21 cellular contexts compared by ENCODE assay signal in genomic region chr2:185687967-185688366, GRCh38. TPM values are rescaled to one million over a fixed set of nuclear protein-coding genes. Genes with fewer than 3 reads are reported as not detected.
A peak's percentile ranks its signal among the peaks of the same experiment; 100 is the strongest.
DNase-seq lines count a peak whose midpoint lies in the region; ATAC-seq and TF ChIP-seq lines count a peak whose summit lies in the region.
"Had no signal": no experiment of that assay in that cellular context is flagged by ENCODE, and none has a peak within 500 bp of the region (broad histone marks: within the 10 kb centered on the region; RNA-seq: fewer than 3 reads in every experiment).

No MANE protein-coding gene starts in this region.

- DNase-seq in WTC11 (ENCODE audit: low spot score) (no peak), left kidney (ENCODE audit: low read depth, low spot score) (peak; percentile 5), trophoblast cell (no peak), H7 (no peak), GM03348 (ENCODE audit: low spot score) (no peak)
- DNase-seq: 8988T; ACHN; AML-193; BE2C; CD4-positive, alpha-beta T cell; CD8-positive, alpha-beta memory T cell; DMS 273 treated with DMSO at 0.1 percent for 48 hours; DMS79; EL; GDM1 had no signal

- no peak overlapping the region for H3K9ac ChIP-seq in trophoblast cell (ENCODE audit: low read length)
- H3K9ac ChIP-seq: BLaER1 treated with 17β-estradiol and CSF1 and Interleukin-3, amounts not matched to agents 10 nM and 100 nM had no signal

- ATAC-seq in WTC11 (peak; percentile 26), GM18517 (IDR thresholded peaks at IDR 0.05; ENCODE audit: unreplicated experiment) (no peak)
- ATAC-seq: A549, GM23338, HCT116 had no signal

- no CpG with 5 or more reads among the region's 7 CpGs for WGBS in trophoblast cell (ENCODE audit: extremely low coverage, insufficient coverage, insufficient read length)

- H2AK5ac ChIP-seq in trophoblast cell (ENCODE audit: low read length) = no peak overlapping the region

- H3K27ac ChIP-seq in trophoblast cell (ENCODE audit: low read depth, low read length) = no peak overlapping the region
- H3K27ac ChIP-seq: A549; BLaER1 treated with 17β-estradiol and CSF1 and Interleukin-3, amounts not matched to agents 10 nM and 100 nM had no signal

- H3K4me1 Mint-ChIP-seq in WTC11 = no peaks in the 10 kb centered on the region
- H3K4me1 Mint-ChIP-seq: CD14-positive monocyte; CD8-positive, alpha-beta memory T cell; GM23338 had no signal

- no peak overlapping the region for H4K91ac ChIP-seq in trophoblast cell (ENCODE audit: low read depth, low read length)

- POLR2A ChIA-PET in WTC11 (lab: Charles Lee) = no interaction called here

- no peak overlapping the region for H3K14ac ChIP-seq in trophoblast cell (ENCODE audit: low read length)

- peak overlapping the region; percentile 40 for H2BK12ac ChIP-seq in trophoblast cell (ENCODE audit: low read length)

- H3K23ac ChIP-seq in trophoblast cell (ENCODE audit: low read length) = no peak overlapping the region

- no peaks in the 10 kb centered on the region for H3K9me3 ChIP-seq in trophoblast cell (ENCODE audit: insufficient read depth, low read depth, low read length)
- H3K9me3 ChIP-seq: A549, BE2C had no signal

- no peaks in the 10 kb centered on the region for H3K4me1 ChIP-seq in trophoblast cell (ENCODE audit: control insufficient read depth in 1 of 2, insufficient read depth in 2 of 2, low read length in 2 of 2)
- H3K4me1 ChIP-seq: BE2C; BLaER1 treated with 17β-estradiol and CSF1 and Interleukin-3, amounts not matched to agents 10 nM and 100 nM had no signal

- H3K4ac ChIP-seq in trophoblast cell (ENCODE audit: low read depth, low read length) = no peak overlapping the region

- H2BK5ac ChIP-seq in trophoblast cell (ENCODE audit: low read depth, low read length, poor library complexity) = no peak overlapping the region

- no peaks in the 10 kb centered on the region for H3K79me1 ChIP-seq in trophoblast cell (ENCODE audit: low read length)

- H3K4me3 ChIP-seq in trophoblast cell (ENCODE audit: low read depth, low read length) (no peak overlapping the region), H7 (ENCODE audit: insufficient read depth, low read depth, low read length) (no peak overlapping the region)
- H3K4me3 ChIP-seq: A549; BLaER1 treated with 17β-estradiol and CSF1 and Interleukin-3, amounts not matched to agents 10 nM and 100 nM; GM23338 had no signal

- CTCF ChIA-PET in WTC11 (lab: Charles Lee) = interaction anchor here (0.7 to 1.6 kb wide), 2 partner anchors 47 to 51 kb away, joined by 3 read pairs; no protein-coding TSS in a partner anchor

- no peak overlapping the region for H2AFZ ChIP-seq in trophoblast cell (ENCODE audit: insufficient read depth, low read length, poor library complexity)
- H2AFZ ChIP-seq: GM23338 had no signal

- no peak overlapping the region for H3K4me2 ChIP-seq in trophoblast cell (ENCODE audit: low read length)
- H3K4me2 ChIP-seq: A549; BLaER1 treated with 17β-estradiol and CSF1 and Interleukin-3, amounts not matched to agents 10 nM and 100 nM; GM23338 had no signal

- H4K12ac ChIP-seq in trophoblast cell (ENCODE audit: low read depth, low read length) = no peak overlapping the region

- peaks cover 25% of the 10 kb centered on the region for H3K9me3 Mint-ChIP-seq in WTC11

- H3K27me3 Mint-ChIP-seq in WTC11 (ENCODE audit: low read depth) = no peaks in the 10 kb centered on the region
- H3K27me3 Mint-ChIP-seq: CD4-positive, alpha-beta T cell; CD8-positive, alpha-beta memory T cell had no signal

- no peaks in the 10 kb centered on the region for H3K27me3 ChIP-seq in trophoblast cell (ENCODE audit: insufficient read depth, low read length)
- no peaks in the 10 kb centered on the region for H3K27me3 ChIP-seq in H7 (ENCODE audit: control insufficient read depth, insufficient read depth, low read length)
- H3K27me3 ChIP-seq: BE2C; BLaER1 treated with 17β-estradiol and CSF1 and Interleukin-3, amounts not matched to agents 10 nM and 100 nM had no signal

- peaks cover 10% of the 10 kb centered on the region for H3K36me3 Mint-ChIP-seq in WTC11
- H3K36me3 Mint-ChIP-seq: CD14-positive monocyte; CD8-positive, alpha-beta memory T cell had no signal

- no peak overlapping the region for H3K27ac Mint-ChIP-seq in WTC11
- H3K27ac Mint-ChIP-seq: CD14-positive monocyte; CD4-positive, alpha-beta T cell; CD8-positive, alpha-beta memory T cell; GM23338 had no signal

- no peak for TF ChIP-seq CTCF in WTC11 (IDR thresholded peaks at IDR 0.05)

- no peak overlapping the region for H2BK120ac ChIP-seq in trophoblast cell (ENCODE audit: insufficient read depth, low read length, poor library complexity)

- H3K18ac ChIP-seq in trophoblast cell (ENCODE audit: low read length) = no peak overlapping the region

- no peak overlapping the region for H4K8ac ChIP-seq in trophoblast cell (ENCODE audit: low read depth, low read length)

- H3K36me3 ChIP-seq in trophoblast cell (ENCODE audit: control insufficient read depth in 1 of 2, insufficient read depth in 2 of 2, low read length in 2 of 2) (no peaks in the 10 kb centered on the region), H7 (replicated peaks; ENCODE audit: control insufficient read depth, insufficient read depth, low read length) (no peaks in the 10 kb centered on the region)
- H3K36me3 ChIP-seq: BE2C; BLaER1 treated with 17β-estradiol and CSF1 and Interleukin-3, amounts not matched to agents 10 nM and 100 nM had no signal

- H3K4me3 Mint-ChIP-seq in WTC11 = no peak overlapping the region
- H3K4me3 Mint-ChIP-seq: CD14-positive monocyte; CD4-positive, alpha-beta T cell; CD8-positive, alpha-beta memory T cell; GM23338 had no signal

- no peaks in the 10 kb centered on the region for H3K79me2 ChIP-seq in trophoblast cell (ENCODE audit: control insufficient read depth, insufficient read depth, low read length, poor library complexity)

TF ChIP-seq in WTC11, 78 proteins besides CTCF, POLR2A, EP300 and RAD21 (continues in another document):
- TF ChIP-seq, protein P1, sequence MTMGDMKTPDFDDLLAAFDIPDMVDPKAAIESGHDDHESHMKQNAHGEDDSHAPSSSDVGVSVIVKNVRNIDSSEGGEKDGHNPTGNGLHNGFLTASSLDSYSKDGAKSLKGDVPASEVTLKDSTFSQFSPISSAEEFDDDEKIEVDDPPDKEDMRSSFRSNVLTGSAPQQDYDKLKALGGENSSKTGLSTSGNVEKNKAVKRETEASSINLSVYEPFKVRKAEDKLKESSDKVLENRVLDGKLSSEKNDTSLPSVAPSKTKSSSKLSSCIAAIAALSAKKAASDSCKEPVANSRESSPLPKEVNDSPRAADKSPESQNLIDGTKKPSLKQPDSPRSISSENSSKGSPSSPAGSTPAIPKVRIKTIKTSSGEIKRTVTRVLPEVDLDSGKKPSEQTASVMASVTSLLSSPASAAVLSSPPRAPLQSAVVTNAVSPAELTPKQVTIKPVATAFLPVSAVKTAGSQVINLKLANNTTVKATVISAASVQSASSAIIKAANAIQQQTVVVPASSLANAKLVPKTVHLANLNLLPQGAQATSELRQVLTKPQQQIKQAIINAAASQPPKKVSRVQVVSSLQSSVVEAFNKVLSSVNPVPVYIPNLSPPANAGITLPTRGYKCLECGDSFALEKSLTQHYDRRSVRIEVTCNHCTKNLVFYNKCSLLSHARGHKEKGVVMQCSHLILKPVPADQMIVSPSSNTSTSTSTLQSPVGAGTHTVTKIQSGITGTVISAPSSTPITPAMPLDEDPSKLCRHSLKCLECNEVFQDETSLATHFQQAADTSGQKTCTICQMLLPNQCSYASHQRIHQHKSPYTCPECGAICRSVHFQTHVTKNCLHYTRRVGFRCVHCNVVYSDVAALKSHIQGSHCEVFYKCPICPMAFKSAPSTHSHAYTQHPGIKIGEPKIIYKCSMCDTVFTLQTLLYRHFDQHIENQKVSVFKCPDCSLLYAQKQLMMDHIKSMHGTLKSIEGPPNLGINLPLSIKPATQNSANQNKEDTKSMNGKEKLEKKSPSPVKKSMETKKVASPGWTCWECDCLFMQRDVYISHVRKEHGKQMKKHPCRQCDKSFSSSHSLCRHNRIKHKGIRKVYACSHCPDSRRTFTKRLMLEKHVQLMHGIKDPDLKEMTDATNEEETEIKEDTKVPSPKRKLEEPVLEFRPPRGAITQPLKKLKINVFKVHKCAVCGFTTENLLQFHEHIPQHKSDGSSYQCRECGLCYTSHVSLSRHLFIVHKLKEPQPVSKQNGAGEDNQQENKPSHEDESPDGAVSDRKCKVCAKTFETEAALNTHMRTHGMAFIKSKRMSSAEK (CRISPR knock-in tag; IDR thresholded peaks at IDR 0.05; ENCODE audit: borderline replicate concordance) = no peak
- TF ChIP-seq MXD4 (CRISPR knock-in tag; IDR thresholded peaks at IDR 0.05; ENCODE audit: borderline replicate concordance) (no peak), ZSCAN18 (CRISPR knock-in tag; IDR thresholded peaks at IDR 0.05) (no peak), ATF3 (CRISPR knock-in tag; conservative IDR thresholded peaks at IDR 0.05) (no peak), SMAD4 (CRISPR knock-in tag; IDR thresholded peaks at IDR 0.05) (no peak), NFATC4 (CRISPR knock-in tag; IDR thresholded peaks at IDR 0.05) (no peak), ZNF219 (CRISPR knock-in tag; IDR thresholded peaks at IDR 0.05; ENCODE audit: borderline replicate concordance) (no peak), JUN (CRISPR knock-in tag; IDR thresholded peaks at IDR 0.05) (no peak), SOX15 (CRISPR knock-in tag; IDR thresholded peaks at IDR 0.05) (no peak), RORB (CRISPR knock-in tag; IDR thresholded peaks at IDR 0.05) (no peak), RELA (CRISPR knock-in tag; IDR thresholded peaks at IDR 0.05; ENCODE audit: borderline replicate concordance) (no peak)

RNA-seq across cellular contexts. Expression of gene FSIP2, which starts 50.6 kb away (rescaled TPM):
- total RNA-seq in WTC11 (2021) = 1.9 to 2.2 TPM (median 1.9 TPM) in 3 replicates
- 0.75 and 1.7 TPM in 2 replicates for polyA plus RNA-seq in trophoblast cell (2013)
- 1.9 and 2.6 TPM in 2 replicates for total RNA-seq in H7 (2014; rRNA removed; shearing (Covaris generic))
- total RNA-seq: CD8-positive, alpha-beta memory T cell had no signal
- polyA plus RNA-seq: CD14-positive monocyte; CD8-positive, alpha-beta memory T cell had no signal
